1 cellular context compared by ENCODE assay signal in genomic region chr20:44942264-44942973, GRCh38.
TF ChIP-seq lines count a peak whose summit lies in the region.

No MANE protein-coding gene starts in this region.

TF ChIP-seq in endothelial cell of umbilical vein, 7 proteins besides CTCF, POLR2A, EP300 and RAD21:
- TF ChIP-seq FOS (IDR thresholded peaks at IDR 0.05; ENCODE audit: borderline replicate concordance, insufficient read depth, low read length) (no peak), MYC (IDR thresholded peaks at IDR 0.05; ENCODE audit: low read depth, low read length) (no peak), POLR2AphosphoS5 (IDR thresholded peaks at IDR 0.05; ENCODE audit: insufficient read depth, low read depth, low read length) (no peak), EZH2 (IDR thresholded peaks at IDR 0.05; ENCODE audit: borderline replicate concordance, low read depth, low read length, severe bottlenecking) (no peak), JUN (IDR thresholded peaks at IDR 0.05; ENCODE audit: borderline replicate concordance, insufficient read depth, insufficient read length, low read depth) (no peak), GATA2 (IDR thresholded peaks at IDR 0.05; ENCODE audit: insufficient read depth, insufficient read length, low read depth, low read length) (no peak)
- TF ChIP-seq, protein P1, sequence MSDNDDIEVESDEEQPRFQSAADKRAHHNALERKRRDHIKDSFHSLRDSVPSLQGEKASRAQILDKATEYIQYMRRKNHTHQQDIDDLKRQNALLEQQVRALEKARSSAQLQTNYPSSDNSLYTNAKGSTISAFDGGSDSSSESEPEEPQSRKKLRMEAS (IDR thresholded peaks at IDR 0.05; ENCODE audit: insufficient read depth, insufficient read length): no peak
